In the genomic region with DNA sequence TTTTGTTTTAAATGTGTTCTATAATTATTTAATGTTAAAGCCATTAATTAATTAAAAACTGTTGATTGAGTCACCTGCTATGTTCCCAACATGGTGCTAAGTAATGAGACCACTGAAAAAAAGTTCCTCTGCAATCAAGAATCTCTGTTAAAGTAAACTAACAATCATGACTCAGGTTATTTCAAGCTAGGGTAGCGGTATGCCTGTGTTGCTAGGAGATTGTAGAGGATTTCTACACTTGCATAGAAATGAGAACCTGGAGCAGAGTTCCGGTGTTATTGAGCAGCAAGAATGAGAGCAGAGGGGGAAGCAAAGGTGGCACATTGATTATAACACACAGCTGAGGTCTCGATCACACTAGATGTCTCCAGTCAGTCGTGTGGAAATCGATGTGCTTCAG, we compare ENCODE assay signal across 29 cellular contexts. TPM values are rescaled to one million over a fixed set of nuclear protein-coding genes. Genes with fewer than 3 reads are reported as not detected.
"Had no signal": no experiment of that assay in that cellular context is flagged by ENCODE, and none has a peak within 500 bp of the region (broad histone marks: within the 10 kb centered on the region; RNA-seq: fewer than 3 reads in every experiment).

No MANE protein-coding gene starts in this region.

- H3K9me3 ChIP-seq: ascending aorta, mucosa of descending colon, neutrophil, sigmoid colon, thoracic aorta, upper lobe of right lung had no signal

- FAIRE-seq: kidney had no signal

- DNase-seq: activated CD4-positive, alpha-beta T cell treated with anti-CD3 and anti-CD28 coated beads, Interleukin-2, amount 50 U/mL, for 1 hour; activated CD8-positive, alpha-beta memory T cell treated with anti-CD3 and anti-CD28 coated beads, Interleukin-2, amount 50 U/mL, for 4 hours; activated effector memory CD4-positive, alpha-beta T cell treated with anti-CD3 and anti-CD28 coated beads, Interleukin-2, amount 50 U/mL, for 16 hours; activated naive CD4-positive, alpha-beta T cell treated with anti-CD3 and anti-CD28 coated beads, Interleukin-2, amount 50 U/mL, for 16 hours; activated T-cell treated with anti-CD3 and anti-CD28 coated beads, Interleukin-2, amount 50 U/mL, for 48 hours; effector memory CD4-positive, alpha-beta T cell; foreskin melanocyte; glutamatergic neuron; kidney; left ventricle myocardium superior; mucosa of descending colon; naive B cell; sigmoid colon; stimulated activated CD4-positive, alpha-beta T cell treated with anti-CD3 and anti-CD28 coated beads, Interleukin-4, amount 100 ng/mL, for 4 hours; T-helper 1 cell; T-helper 9 cell; upper lobe of right lung had no signal

- H3K4me1 ChIP-seq: ascending aorta, parathyroid adenoma, sigmoid colon, upper lobe of right lung had no signal

- H3K4me3 Mint-ChIP-seq: dendritic cell treated with granulocyte-macrophage colony-stimulating factor and Interleukin-4, amounts not matched to agents 40 ng/mL and 50 ng/mL, for 4 days; memory B cell; naive B cell; stimulated activated memory B cell treated with anti-CD40 and anti-IgM and Interleukin-4, amounts not matched to agents 10 μg/mL and 1 μg/mL and 100 μg/mL, for 72 hours had no signal

- H3K36me3 ChIP-seq: ascending aorta, cardiac muscle cell, neutrophil, sigmoid colon, thoracic aorta, upper lobe of right lung had no signal

- H3K27ac ChIP-seq: ascending aorta, cardiac muscle cell, epithelial cell of prostate, neutrophil, parathyroid adenoma, sigmoid colon, thoracic aorta, upper lobe of right lung had no signal

- H3K27me3 Mint-ChIP-seq: dendritic cell treated with granulocyte-macrophage colony-stimulating factor and Interleukin-4, amounts not matched to agents 40 ng/mL and 50 ng/mL, for 4 days; naive B cell; stimulated activated memory B cell treated with anti-CD40 and anti-IgM and Interleukin-4, amounts not matched to agents 10 μg/mL and 1 μg/mL and 100 μg/mL, for 72 hours had no signal

- H3K4me1 Mint-ChIP-seq: memory B cell; naive B cell; stimulated activated memory B cell treated with anti-CD40 and anti-IgM and Interleukin-4, amounts not matched to agents 10 μg/mL and 1 μg/mL and 100 μg/mL, for 72 hours had no signal

- H3K27me3 ChIP-seq: ascending aorta, cardiac muscle cell, neutrophil, sigmoid colon, upper lobe of right lung had no signal

- H3K27ac Mint-ChIP-seq: dendritic cell treated with granulocyte-macrophage colony-stimulating factor and Interleukin-4, amounts not matched to agents 40 ng/mL and 50 ng/mL, for 4 days; memory B cell; stimulated activated memory B cell treated with anti-CD40 and anti-IgM and Interleukin-4, amounts not matched to agents 10 μg/mL and 1 μg/mL and 100 μg/mL, for 72 hours had no signal

- ATAC-seq: left ventricle myocardium superior; mucosa of descending colon; stimulated activated memory B cell treated with anti-CD40 and anti-IgM and Interleukin-4, amounts not matched to agents 10 μg/mL and 1 μg/mL and 100 μg/mL, for 72 hours; upper lobe of right lung had no signal

- H3K36me3 Mint-ChIP-seq: memory B cell; naive B cell; stimulated activated memory B cell treated with anti-CD40 and anti-IgM and Interleukin-4, amounts not matched to agents 10 μg/mL and 1 μg/mL and 100 μg/mL, for 72 hours had no signal

- H3K4me3 ChIP-seq: ascending aorta, cardiac muscle cell, mucosa of descending colon, sigmoid colon, thoracic aorta, upper lobe of right lung had no signal

RNA-seq across cellular contexts. Expression of a gene that starts 41.4 kb away (rescaled TPM):
- total RNA-seq: ascending aorta, cardiac muscle cell, chondrocyte, fibroblast of lung, kidney, left ventricle myocardium superior, sigmoid colon, thoracic aorta, upper lobe of right lung had no signal
- polyA plus RNA-seq: adipose tissue, cardiac muscle cell, fibroblast of lung had no signal

RNA-seq across cellular contexts. Expression of a gene that starts 60.0 kb away (rescaled TPM):
- total RNA-seq: ascending aorta, cardiac muscle cell, chondrocyte, fibroblast of lung, left ventricle myocardium superior, mucosa of descending colon, sigmoid colon, thoracic aorta, upper lobe of right lung had no signal
- polyA plus RNA-seq: cardiac muscle cell, fibroblast of lung had no signal
